In genomic region chr20:47949230-47949629, GRCh38 we compare ENCODE assay signal across 13 cellular contexts.
"Had no signal": no experiment of that assay in that cellular context is flagged by ENCODE, and none has a peak within 500 bp of the region (broad histone marks: within the 10 kb centered on the region; RNA-seq: fewer than 3 reads in every experiment).

No MANE protein-coding gene starts in this region.

- H3K36me3 ChIP-seq: brain microvascular endothelial cell, esophagus squamous epithelium, sigmoid colon, thoracic aorta, upper lobe of right lung had no signal

- H3K27ac ChIP-seq: brain microvascular endothelial cell, dorsolateral prefrontal cortex, esophagus squamous epithelium, sigmoid colon, thoracic aorta, upper lobe of right lung had no signal

- H3K4me3 ChIP-seq: dorsolateral prefrontal cortex, esophagus squamous epithelium, sigmoid colon, thoracic aorta, upper lobe of right lung had no signal

- ATAC-seq: stimulated activated effector memory CD8-positive, alpha-beta T cell treated with anti-CD3 and anti-CD28 coated beads, Interleukin-12 subunit alpha, Interleukin-12 subunit beta, amount 100 ng/mL, for 72 hours; upper lobe of right lung had no signal

- H3K9me3 ChIP-seq: esophagus squamous epithelium, sigmoid colon, thoracic aorta, upper lobe of right lung had no signal

- H3K4me1 ChIP-seq: sigmoid colon, upper lobe of right lung had no signal

- H3K27me3 ChIP-seq: brain microvascular endothelial cell, sigmoid colon had no signal

- DNase-seq: activated CD4-positive, alpha-beta T cell treated with anti-CD3 and anti-CD28 coated beads, Interleukin-2, amount 10 ng/mL, durations not matched to agents 7 days and 5 days; activated naive CD4-positive, alpha-beta T cell; activated naive CD8-positive, alpha-beta T cell treated with anti-CD3 and anti-CD28 coated beads, Interleukin-2, amount 10 ng/mL, durations not matched to agents 7 days and 5 days; brain microvascular endothelial cell; cerebellar nuclear complex; dorsolateral prefrontal cortex; endodermal cell; esophagus squamous epithelium; sigmoid colon; stimulated activated CD4-positive, alpha-beta T cell treated with anti-CD3 and anti-CD28 coated beads, Interleukin-2, amount 100 ng/mL, for 24 hours; upper lobe of right lung had no signal
